ENCODE assay signal across 8 cellular contexts in the genomic region with DNA sequence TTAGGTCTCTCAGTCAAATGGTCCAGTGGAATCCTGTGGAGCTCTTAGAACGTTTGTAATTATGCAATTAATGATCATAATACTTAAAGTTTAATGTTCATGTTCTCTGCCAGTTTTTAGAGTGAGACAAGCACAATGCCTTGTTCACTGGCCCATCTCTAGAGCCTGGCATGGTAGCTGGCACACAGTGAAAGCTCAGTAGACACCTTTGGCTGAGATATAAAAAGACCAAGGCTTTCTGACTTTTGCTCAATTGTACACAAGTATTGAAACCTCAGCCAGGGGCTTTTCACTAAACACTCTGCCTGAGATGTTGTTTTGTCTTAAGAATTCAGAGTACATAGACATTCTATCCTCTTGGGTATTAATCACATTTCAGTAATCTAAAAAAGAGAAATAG.
DNase-seq lines count a peak whose midpoint lies in the region; ATAC-seq and TF ChIP-seq lines count a peak whose summit lies in the region.

No MANE protein-coding gene starts in this region.

- H3K27ac ChIP-seq in ACC112 (ENCODE audit: low read depth, low read length) (peak overlapping the region; percentile 91), esophagus muscularis mucosa (replicated peaks in 1 of 4) (peak overlapping the region in 3 of 4 donors; percentile 50 to 72 (median 61))

- no peak overlapping the region for H3K4me3 Mint-ChIP-seq in mesothelial cell of epicardium

- TF ChIP-seq POLR2A in esophagus muscularis mucosa (IDR thresholded peaks at IDR 0.05; ENCODE audit: low read depth), result no peak

- DNase-seq in esophagus muscularis mucosa (ENCODE audit: extremely low spot score) (no peak), GM19238 (ENCODE audit: insufficient read length, low spot score) (no peak), mesothelial cell of epicardium (ENCODE audit: low spot score in 2 of 2, unreplicated experiment in 2 of 2) (no peak), GM20000 (ENCODE audit: low spot score) (no peak), activated gamma-delta T cell treated with Interleukin-2 at 50 U/mL for 16 hours (no peak)

- H3K4me3 ChIP-seq in ACC112 (ENCODE audit: low read depth, low read length) (no peak overlapping the region), esophagus muscularis mucosa (no peak overlapping the region)

- TF ChIP-seq CTCF in esophagus muscularis mucosa (IDR thresholded peaks at IDR 0.05), result no peak
- TF ChIP-seq CTCF in mesothelial cell of epicardium (IDR thresholded peaks at IDR 0.05; ENCODE audit: unreplicated experiment), result no peak
- no peak for TF ChIP-seq CTCF in GM20000 (IDR thresholded peaks at IDR 0.05; ENCODE audit: extremely low read depth, missing control alignments)

- H3K4me1 ChIP-seq in ACC112 (ENCODE audit: control insufficient read depth, insufficient read depth, low read length, unreplicated experiment) (peaks cover 44% of the 10 kb centered on the region), esophagus muscularis mucosa (peaks cover 9 to 45% (median 40%) of the 10 kb centered on the region in 4 donors)

- 25% methylated on average over 1 of the region's 1 CpG for WGBS in esophagus muscularis mucosa

- H3K9me3 ChIP-seq in esophagus muscularis mucosa, result no peaks in the 10 kb centered on the region

- H3K27me3 ChIP-seq in ACC112 (ENCODE audit: insufficient read depth, low read length) (no peaks in the 10 kb centered on the region), esophagus muscularis mucosa (no peaks in the 10 kb centered on the region)

- peak overlapping the region; percentile 54 for H2AFZ ChIP-seq in ACC112 (ENCODE audit: low read length, unreplicated experiment)

- no peaks in the 10 kb centered on the region for H3K79me2 ChIP-seq in ACC112 (ENCODE audit: control insufficient read depth, insufficient read depth, low read length, unreplicated experiment)

- no peaks in the 10 kb centered on the region for H3K9me3 Mint-ChIP-seq in mesothelial cell of epicardium

- intact Hi-C loops in esophagus muscularis mucosa (cut with DNase I), result no loop called here

- no peak overlapping the region for H3K27ac Mint-ChIP-seq in mesothelial cell of epicardium

- H3K36me3 ChIP-seq in ACC112 (ENCODE audit: insufficient read depth, low read length), result no peaks in the 10 kb centered on the region
- H3K36me3 ChIP-seq in esophagus muscularis mucosa, result no peaks in the 10 kb centered on the region

- no peak for TF ChIP-seq EP300 in esophagus muscularis mucosa (IDR thresholded peaks at IDR 0.05)

- H3K36me3 Mint-ChIP-seq in mesothelial cell of epicardium, result no peaks in the 10 kb centered on the region

- ATAC-seq in GM19328 (IDR thresholded peaks at IDR 0.05; ENCODE audit: unreplicated experiment), result peak; percentile 35
- peak; percentile 43 for ATAC-seq in HG03378 (IDR thresholded peaks at IDR 0.05; ENCODE audit: unreplicated experiment)

- H3K4me1 Mint-ChIP-seq in mesothelial cell of epicardium, result peaks cover 68% of the 10 kb centered on the region

- H3K27me3 Mint-ChIP-seq in mesothelial cell of epicardium (ENCODE audit: low read depth), result no peaks in the 10 kb centered on the region
